8 cellular contexts compared by ENCODE assay signal in the genomic region with DNA sequence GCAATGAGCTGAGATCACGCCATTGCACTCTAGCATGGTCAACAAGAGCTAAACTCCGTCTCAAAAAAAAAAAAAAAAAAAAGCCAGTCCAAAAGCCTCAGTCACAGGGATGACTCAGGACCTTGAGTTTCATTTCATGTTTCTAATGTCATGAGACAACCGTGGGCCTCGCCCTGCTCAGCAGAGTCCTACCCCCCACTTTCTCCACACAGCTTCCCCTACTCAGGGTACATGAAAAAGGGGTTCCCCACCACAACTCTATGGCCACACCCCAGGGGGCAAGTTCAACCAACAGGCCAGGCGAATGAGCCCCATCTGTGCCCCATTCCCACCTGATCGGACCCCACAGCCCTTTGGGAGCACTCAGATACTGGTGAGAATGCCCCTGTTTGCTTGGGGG. TPM values are rescaled to one million over a fixed set of nuclear protein-coding genes. Genes with fewer than 3 reads are reported as not detected.
DNase-seq lines count a peak whose midpoint lies in the region; ATAC-seq, FAIRE-seq and TF ChIP-seq lines count a peak whose summit lies in the region.

No MANE protein-coding gene starts in this region.

- H3K36me3 ChIP-seq in sigmoid colon (no peaks in the 10 kb centered on the region), Caco-2 (ENCODE audit: control insufficient read depth, insufficient read depth, low read length) (no peaks in the 10 kb centered on the region)

- 45 to 58% methylated on average over 6 of the region's 6 CpGs for WGBS in sigmoid colon, 2 donors

- no TSS peak for BruUV-seq in Caco-2 (replicated peaks; lab: Mats Ljungman, UMichigan)

- peak; percentile 84 for ATAC-seq in HG03108 (IDR thresholded peaks at IDR 0.05; ENCODE audit: unreplicated experiment)
- peak; percentile 85 for ATAC-seq in stimulated activated naive CD8-positive, alpha-beta T cell treated with anti-CD3 and anti-CD28 coated beads, Interleukin-15, Interleukin-2, amounts not matched to agents 100 U/mL and 50 U/mL, for 24 hours

- peak overlapping the region; percentile 73 for H3K27ac ChIP-seq in C4-2B
- peak overlapping the region in 1 of 4 donors; percentile 10 for H3K27ac ChIP-seq in sigmoid colon

- H3K27ac Mint-ChIP-seq in Caco-2 (ENCODE audit: unreplicated experiment): no peak overlapping the region

- no peaks in the 10 kb centered on the region for H3K27me3 Mint-ChIP-seq in Caco-2 (ENCODE audit: insufficient read depth, unreplicated experiment)

- H3K4me1 ChIP-seq in sigmoid colon (no peaks in the 10 kb centered on the region), Caco-2 (no peaks in the 10 kb centered on the region)

- POLR2A ChIA-PET in Caco-2 (lab: Charles Lee): no interaction called here

- no peaks in the 10 kb centered on the region for H3K9me3 Mint-ChIP-seq in Caco-2 (ENCODE audit: unreplicated experiment)

- H3K4me3 ChIP-seq in sigmoid colon (no peak overlapping the region), Caco-2 (ENCODE audit: low read depth, low read length) (no peak overlapping the region)

- peak; percentile 90 for FAIRE-seq in GM19239 (lab: Jason Lieb, UNC)

- TF ChIP-seq CTCF in C4-2B (conservative IDR thresholded peaks at IDR 0.05) (no peak), sigmoid colon (IDR thresholded peaks at IDR 0.05) (no peak), Caco-2 (IDR thresholded peaks at IDR 0.05; ENCODE audit: insufficient read depth in 1 of 2, low read depth in 1 of 2, low read length in 1 of 2, severe bottlenecking in 1 of 2, unreplicated experiment in 1 of 2) (no peak)

- intact Hi-C loops in sigmoid colon (cut with DNase I) (no loop called here), Caco-2 (cut with micrococcal nuclease; ENCODE audit: unreplicated experiment) (no loop called here)

- H3K27me3 ChIP-seq in sigmoid colon: no peaks in the 10 kb centered on the region
- no peaks in the 10 kb centered on the region for H3K27me3 ChIP-seq in Caco-2 (replicated peaks; ENCODE audit: control insufficient read depth, insufficient read depth, low read length)

- CTCF ChIA-PET in Caco-2 (lab: Charles Lee): no interaction called here

- H3K9me3 ChIP-seq in sigmoid colon: no peaks in the 10 kb centered on the region
- H3K9me3 ChIP-seq in Caco-2: no peaks in the 10 kb centered on the region

- no peaks in the 10 kb centered on the region for H3K36me3 Mint-ChIP-seq in Caco-2 (ENCODE audit: insufficient read depth, unreplicated experiment)

- no peak for TF ChIP-seq EP300 in sigmoid colon (IDR thresholded peaks at IDR 0.05)

- TF ChIP-seq POLR2A in sigmoid colon (IDR thresholded peaks at IDR 0.05): no peak

- no peak overlapping the region for H3K4me3 Mint-ChIP-seq in Caco-2 (ENCODE audit: unreplicated experiment)

- no peaks in the 10 kb centered on the region for H3K4me1 Mint-ChIP-seq in Caco-2 (ENCODE audit: low read depth, unreplicated experiment)

- DNase-seq in GM19239 (ENCODE audit: insufficient read length, low spot score): peak; percentile 55
- DNase-seq in activated T-cell treated with anti-CD3 and anti-CD28 coated beads, Interleukin-2, amount 50 U/mL, for 48 hours: peak; percentile 24 to 48
- peak; percentile 22 for DNase-seq in stimulated activated naive CD8-positive, alpha-beta T cell treated with anti-CD3 and anti-CD28 coated beads, Interleukin-15, Interleukin-2, amounts not matched to agents 100 U/mL and 50 U/mL, for 24 hours
- no peak for DNase-seq in effector CD8-positive, alpha-beta T cell (lab: John Stamatoyannopoulos, UW)
- no peak for DNase-seq in sigmoid colon
- DNase-seq in Caco-2: no peak

RNA-seq across cellular contexts. Expression of a gene that starts 24.3 kb away (rescaled TPM):
- 1 to 10 TPM; 2.8 to 8.3 (median 6.4) TPM for total RNA-seq in sigmoid colon
- polyA plus RNA-seq in sigmoid colon: 10 to 100 TPM in 2 of 3 donors, 1 to 10 TPM in 1; 8.4 to 29.0 (median 12.3) TPM
- not detected in 2 replicates for total RNA-seq in Caco-2 (2022)

Comparison
In these comparisons a context has a peak if more than half of its experiments do, and no peak if none do; other contexts are left out.
1. DNase-seq: peak in GM19239 (single experiment), activated T-cell treated with anti-CD3 and anti-CD28 coated beads, Interleukin-2, amount 50 U/mL, for 48 hours (2 of 2) and stimulated activated naive CD8-positive, alpha-beta T cell treated with anti-CD3 and anti-CD28 coated beads, Interleukin-15, Interleukin-2, amounts not matched to agents 100 U/mL and 50 U/mL, for 24 hours (single experiment); none in effector CD8-positive, alpha-beta T cell (single experiment), sigmoid colon (single experiment) and Caco-2 (0 of 2).